In genomic region chr4:7192252-7193039, GRCh38 we compare ENCODE assay signal across 9 cellular contexts. TPM values are rescaled to one million over a fixed set of nuclear protein-coding genes. Genes with fewer than 3 reads are reported as not detected.
DNase-seq lines count a peak whose midpoint lies in the region; ATAC-seq and TF ChIP-seq lines count a peak whose summit lies in the region.
"Had no signal": no experiment of that assay in that cellular context is flagged by ENCODE, and none has a peak within 500 bp of the region (broad histone marks: within the 10 kb centered on the region; RNA-seq: fewer than 3 reads in every experiment).

Gene SORCS2 (plus strand): TSS chr4:7192538.

- H3K4me3 Mint-ChIP-seq in stimulated activated effector memory CD8-positive, alpha-beta T cell treated with anti-CD3 and anti-CD28 coated beads, Interleukin-12 subunit alpha, Interleukin-12 subunit beta, amount 100 ng/mL, for 72 hours: peak within 1 kb of the TSS; percentile 38
- H3K4me3 Mint-ChIP-seq: stimulated activated naive CD8-positive, alpha-beta T cell treated with anti-CD3 and anti-CD28 coated beads, Interleukin-15, Interleukin-2, amounts not matched to agents 100 ng/mL and 50 ng/mL, for 24 hours had no signal

- peaks cover 53% of the 10 kb centered on the region for H3K27me3 ChIP-seq in BE2C
- H3K27me3 ChIP-seq in esophagus muscularis mucosa: peaks cover 0 to 35% (median 2%) of the 10 kb centered on the region in 4 donors
- H3K27me3 ChIP-seq in mucosa of stomach (ENCODE audit: control insufficient read depth, insufficient read depth, low read length): peaks cover 79% of the 10 kb centered on the region

- 0% methylated on average over 22 of the region's 119 CpGs for WGBS in esophagus muscularis mucosa

- H3K27ac ChIP-seq in esophagus muscularis mucosa (replicated peaks in 1 of 4): peak within 1 kb of the TSS; percentile 19 to 48 (median 31)

- H3K4me1 Mint-ChIP-seq in stimulated activated effector memory CD8-positive, alpha-beta T cell treated with anti-CD3 and anti-CD28 coated beads, Interleukin-12 subunit alpha, Interleukin-12 subunit beta, amount 100 ng/mL, for 72 hours: no peaks in the 10 kb centered on the region

- TF ChIP-seq POLR2A in esophagus muscularis mucosa (IDR thresholded peaks at IDR 0.05; ENCODE audit: low read depth): no peak

- H3K36me3 ChIP-seq in BE2C (no peaks in the 10 kb centered on the region), esophagus muscularis mucosa (no peaks in the 10 kb centered on the region), mucosa of stomach (ENCODE audit: control insufficient read depth, insufficient read depth, low read length) (no peaks in the 10 kb centered on the region)

- H3K27ac Mint-ChIP-seq in stimulated activated effector memory CD8-positive, alpha-beta T cell treated with anti-CD3 and anti-CD28 coated beads, Interleukin-12 subunit alpha, Interleukin-12 subunit beta, amount 100 ng/mL, for 72 hours: no peak within 1 kb of the TSS
- H3K27ac Mint-ChIP-seq: stimulated activated naive CD8-positive, alpha-beta T cell treated with anti-CD3 and anti-CD28 coated beads, Interleukin-15, Interleukin-2, amounts not matched to agents 100 ng/mL and 50 ng/mL, for 24 hours had no signal

- no peak for TF ChIP-seq EP300 in esophagus muscularis mucosa (IDR thresholded peaks at IDR 0.05)

- H3K4me3 ChIP-seq in BE2C (ENCODE audit: low read depth, low read length) (peak within 1 kb of the TSS; percentile 46), esophagus muscularis mucosa (peak within 1 kb of the TSS; percentile 60 to 66 (median 62)), mucosa of stomach (ENCODE audit: low read length) (no peak within 1 kb of the TSS)

- no peaks in the 10 kb centered on the region for H3K36me3 Mint-ChIP-seq in stimulated activated effector memory CD8-positive, alpha-beta T cell treated with anti-CD3 and anti-CD28 coated beads, Interleukin-12 subunit alpha, Interleukin-12 subunit beta, amount 100 ng/mL, for 72 hours

- peak within 1 kb of the TSS; percentile 7 for H3K9ac ChIP-seq in mucosa of stomach (ENCODE audit: low read length)

- TF ChIP-seq CTCF in BE2C (IDR thresholded peaks at IDR 0.05; ENCODE audit: low read depth, low read length) (peak; percentile 28; the same call in 1 of the 2 replicates), esophagus muscularis mucosa (IDR thresholded peaks at IDR 0.05) (peak; percentile 81 to 89 (median 87))

- ATAC-seq in GM19463 (IDR thresholded peaks at IDR 0.05; ENCODE audit: unreplicated experiment) (peak; percentile 70), GM21447 (IDR thresholded peaks at IDR 0.05; ENCODE audit: unreplicated experiment) (no peak)
- peak; percentile 81 for ATAC-seq in stimulated activated effector memory CD8-positive, alpha-beta T cell treated with anti-CD3 and anti-CD28 coated beads, Interleukin-12 subunit alpha, Interleukin-12 subunit beta, amount 100 ng/mL, for 72 hours

- intact Hi-C loops in esophagus muscularis mucosa (cut with DNase I): loop anchor here (1.0 to 10.0 kb wide), 4 partner anchors 103 to 526 kb away; no protein-coding TSS in a partner anchor

- no peaks in the 10 kb centered on the region for H3K9me3 Mint-ChIP-seq in stimulated activated effector memory CD8-positive, alpha-beta T cell treated with anti-CD3 and anti-CD28 coated beads, Interleukin-12 subunit alpha, Interleukin-12 subunit beta, amount 100 ng/mL, for 72 hours
- H3K9me3 Mint-ChIP-seq: stimulated activated naive CD8-positive, alpha-beta T cell treated with anti-CD3 and anti-CD28 coated beads, Interleukin-15, Interleukin-2, amounts not matched to agents 100 ng/mL and 50 ng/mL, for 24 hours had no signal

- H3K4me1 ChIP-seq in BE2C (peaks cover 8% of the 10 kb centered on the region), esophagus muscularis mucosa (peaks cover 15 to 60% (median 53%) of the 10 kb centered on the region in 4 donors), mucosa of stomach (ENCODE audit: control insufficient read depth, insufficient read depth, low read length) (peaks cover 10% of the 10 kb centered on the region)

- no peaks in the 10 kb centered on the region for H3K9me3 ChIP-seq in BE2C
- H3K9me3 ChIP-seq in esophagus muscularis mucosa: no peaks in the 10 kb centered on the region
- H3K9me3 ChIP-seq in mucosa of stomach (ENCODE audit: control insufficient read depth, low read length): no peaks in the 10 kb centered on the region

- DNase-seq in BE2C (peak; percentile 86), NCI-H2196 treated with DMSO at 0.1 percent for 48 hours (lab: John Stamatoyannopoulos, UW; ENCODE audit: unreplicated experiment) (peak; percentile 43), activated T-cell treated with anti-CD3 and anti-CD28 coated beads for 1 hour (ENCODE audit: low read depth) (peak; percentile 11), esophagus muscularis mucosa (ENCODE audit: extremely low spot score) (no peak)
- peak; percentile 44 to 70 for DNase-seq in stimulated activated effector memory CD8-positive, alpha-beta T cell treated with anti-CD3 and anti-CD28 coated beads, Interleukin-12 subunit alpha, Interleukin-12 subunit beta, amount 100 ng/mL, for 72 hours (ENCODE audit: low spot score in 2 of 2)

RNA-seq across cellular contexts. Expression of gene SORCS2, which starts in this region (rescaled TPM):
- 0.09 TPM for polyA plus RNA-seq in BE2C (2012; ENCODE audit: insufficient read depth, insufficient read length, low read depth)
- total RNA-seq in esophagus muscularis mucosa: 10 to 100 TPM in 1 of 4 donors, 1 to 10 TPM in 3; 3.3 to 10.1 (median 4.3) TPM
